1 cellular context compared by ENCODE assay signal in genomic region chr4:112168719-112169500, GRCh38.
TF ChIP-seq lines count a peak whose summit lies in the region.

No MANE protein-coding gene starts in this region.

TF ChIP-seq in SK-N-SH treated with all-trans-retinoic acid at 6 μM for 48 hours, 23 proteins besides CTCF, POLR2A, EP300 and RAD21 (continued from another document):
- no peak for TF ChIP-seq TSHZ2 (CRISPR knock-in tag; IDR thresholded peaks at IDR 0.05)
- TF ChIP-seq POU6F1 (CRISPR knock-in tag; IDR thresholded peaks at IDR 0.05; ENCODE audit: borderline replicate concordance, low read depth) = no peak
- TF ChIP-seq RARB (CRISPR knock-in tag; IDR thresholded peaks at IDR 0.05) = no peak
- TF ChIP-seq ZNF70 (CRISPR knock-in tag; IDR thresholded peaks at IDR 0.05) = no peak
